In genomic region chr16:28750469-28751067, GRCh38 we compare ENCODE assay signal across 9 cellular contexts. TPM values are rescaled to one million over a fixed set of nuclear protein-coding genes. Genes with fewer than 3 reads are reported as not detected.
A peak's percentile ranks its signal among the peaks of the same experiment; 100 is the strongest.
DNase-seq lines count a peak whose midpoint lies in the region; ATAC-seq, FAIRE-seq and TF ChIP-seq lines count a peak whose summit lies in the region.
"Not testable (repeated sequence)": the region's sequence is repeated elsewhere in the genome, so short reads cannot be mapped to it uniquely, and the experiment has no call there.
"Had no signal": no experiment of that assay in that cellular context is flagged by ENCODE, and none has a peak within 500 bp of the region (broad histone marks: within the 10 kb centered on the region; RNA-seq: fewer than 3 reads in every experiment).

No MANE protein-coding gene starts in this region.

- not testable (repeated sequence) for H3K9me1 ChIP-seq in endothelial cell of umbilical vein (replicated peaks; ENCODE audit: control insufficient read depth, extremely low read depth, insufficient read depth, low read length)

- not testable (repeated sequence) for TF ChIP-seq EP300 in HepG2 (IDR thresholded peaks at IDR 0.05; ENCODE audit: low read depth in 2 of 2, low read length in 2 of 2); HepG2 (CRISPR knock-in tag; IDR thresholded peaks at IDR 0.05; ENCODE audit: borderline replicate concordance)

- CTCF ChIA-PET in Calu3 (lab: Charles Lee); Panc1 (lab: Charles Lee); endothelial cell of umbilical vein (lab: Charles Lee); HepG2 (lab: Yijun Ruan, JAX; ENCODE audit: low intra/inter-chr PET ratio, low total read pairs): not testable (repeated sequence)

- DNase-seq in Calu3; Panc1 (ENCODE audit: low read depth, low spot score); endothelial cell of umbilical vein (ENCODE audit: low read depth, low spot score); HepG2 (ENCODE audit: low spot score); stimulated activated naive CD8-positive, alpha-beta T cell treated with anti-CD3 and anti-CD28 coated beads, Interleukin-15, amount 100 ng/mL, for 72 hours: not testable (repeated sequence)

- H3K4me1 ChIP-seq in Panc1 (ENCODE audit: control insufficient read depth, insufficient read depth, low read length); endothelial cell of umbilical vein (ENCODE audit: control insufficient read depth, extremely low read depth, insufficient read depth, low read length); HepG2 (ENCODE audit: insufficient read depth, low read length): not testable (repeated sequence)

- ATAC-seq in GM19324 (IDR thresholded peaks at IDR 0.05; ENCODE audit: low FRiP score, unreplicated experiment) (peak; percentile 44), GM21717 (IDR thresholded peaks at IDR 0.05; ENCODE audit: unreplicated experiment) (peak; percentile 42), HG02981 (IDR thresholded peaks at IDR 0.05; ENCODE audit: unreplicated experiment) (peak; percentile 51), Panc1 (peak; percentile 88), HepG2 (peak; percentile 88)
- ATAC-seq in stimulated activated naive CD8-positive, alpha-beta T cell treated with anti-CD3 and anti-CD28 coated beads, Interleukin-15, amount 100 ng/mL, for 72 hours, result peak; percentile 35

- not testable (repeated sequence) for H3K79me2 ChIP-seq in endothelial cell of umbilical vein (ENCODE audit: control insufficient read depth, insufficient read depth, low read length); HepG2 (ENCODE audit: insufficient read depth, low read length)

- H3K27ac Mint-ChIP-seq in Calu3 (ENCODE audit: unreplicated experiment); stimulated activated naive CD8-positive, alpha-beta T cell treated with anti-CD3 and anti-CD28 coated beads, Interleukin-15, amount 100 ng/mL, for 72 hours: not testable (repeated sequence)

- not testable (repeated sequence) for H2AFZ ChIP-seq in endothelial cell of umbilical vein (ENCODE audit: low read depth, low read length); HepG2 (ENCODE audit: low read length)

- H3K27me3 ChIP-seq in Panc1 (ENCODE audit: control insufficient read depth, insufficient read depth, low read length); endothelial cell of umbilical vein (ENCODE audit: control insufficient read depth in 2 of 2, insufficient read depth in 2 of 2, low read length in 2 of 2); HepG2 (ENCODE audit: control insufficient read depth in 1 of 2, insufficient read depth in 2 of 2, low read length in 2 of 2): not testable (repeated sequence)

- not testable (repeated sequence) for H3K4me3 ChIP-seq in Panc1 (ENCODE audit: low read depth in 2 of 2, low read length in 2 of 2); endothelial cell of umbilical vein (replicated peaks in 1 of 3; ENCODE audit: insufficient read depth in 1 of 3, low read depth in 1 of 3, low read length in 3 of 3); HepG2 (replicated peaks in 1 of 3; ENCODE audit: insufficient read depth in 1 of 3, low read depth in 2 of 3, low read length in 3 of 3)

- H3K9me3 Mint-ChIP-seq in Calu3 (ENCODE audit: low read depth, unreplicated experiment); stimulated activated naive CD8-positive, alpha-beta T cell treated with anti-CD3 and anti-CD28 coated beads, Interleukin-15, amount 100 ng/mL, for 72 hours: not testable (repeated sequence)

- not testable (repeated sequence) for H3K36me3 Mint-ChIP-seq in Calu3 (ENCODE audit: insufficient read depth, unreplicated experiment)

- not testable (repeated sequence) for H3K36me3 ChIP-seq in Panc1 (ENCODE audit: control insufficient read depth, insufficient read depth, low read length); endothelial cell of umbilical vein (ENCODE audit: control insufficient read depth in 2 of 2, extremely low read depth in 1 of 2, insufficient read depth in 2 of 2, low read length in 2 of 2); HepG2 (replicated peaks in 1 of 2; ENCODE audit: control insufficient read depth in 1 of 2, insufficient read depth in 2 of 2, low read length in 2 of 2)

- not testable (repeated sequence) for BruUV-seq in Calu3 (replicated peaks; lab: Mats Ljungman, UMichigan); Panc1 (replicated peaks; lab: Mats Ljungman, UMichigan)
- BruUV-seq in endothelial cell of umbilical vein (replicated peaks; lab: Mats Ljungman, UMichigan), result TSS peak; percentile 72
- TSS peak; percentile 86 for BruUV-seq in HepG2 (replicated peaks; lab: Mats Ljungman, UMichigan)

- H3K4me1 Mint-ChIP-seq in Calu3 (ENCODE audit: low read depth, unreplicated experiment); stimulated activated naive CD8-positive, alpha-beta T cell treated with anti-CD3 and anti-CD28 coated beads, Interleukin-15, amount 100 ng/mL, for 72 hours: not testable (repeated sequence)

- in situ Hi-C loops in Panc1 (cut with HindIII; ENCODE audit: low pct_unique_long_range_greater_than_20kb, low sequenced_read_pairs); HepG2 (cut with HindIII; ENCODE audit: extremely low pct_ligation_motif_present, low pct_unique_long_range_greater_than_20kb): not testable (repeated sequence)

- TF ChIP-seq POLR2A in endothelial cell of umbilical vein (IDR thresholded peaks at IDR 0.05; ENCODE audit: low read depth, low read length); HepG2 (IDR thresholded peaks at IDR 0.05; ENCODE audit: insufficient read depth in 1 of 2, low read depth in 2 of 2, low read length in 2 of 2): not testable (repeated sequence)

- H3K9me3 ChIP-seq in Panc1 (ENCODE audit: control insufficient read depth, insufficient read depth, low read depth, low read length); endothelial cell of umbilical vein (replicated peaks; ENCODE audit: control insufficient read depth, insufficient read depth, low read length); HepG2 (ENCODE audit: low read length): not testable (repeated sequence)

- H3K4me2 ChIP-seq in endothelial cell of umbilical vein (ENCODE audit: insufficient read depth, low read length); HepG2 (ENCODE audit: low read depth, low read length): not testable (repeated sequence)

- H4K20me1 ChIP-seq in endothelial cell of umbilical vein (replicated peaks; ENCODE audit: control insufficient read depth, extremely low read depth, insufficient read depth, low read length); HepG2 (ENCODE audit: insufficient read depth, low read length): not testable (repeated sequence)

- intact Hi-C loops in Calu3 (cut with micrococcal nuclease; ENCODE audit: unreplicated experiment); Panc1 (cut with micrococcal nuclease; ENCODE audit: unreplicated experiment); endothelial cell of umbilical vein (cut with micrococcal nuclease); HepG2 (cut with micrococcal nuclease; ENCODE audit: unreplicated experiment): not testable (repeated sequence)

- dilution Hi-C loops in endothelial cell of umbilical vein (cut with MboI; ENCODE audit: extremely low pct_ligation_motif_present, low sequenced_read_pairs), result not testable (repeated sequence)

- not testable (repeated sequence) for TF ChIP-seq RAD21 in HepG2 (CRISPR knock-in tag; IDR thresholded peaks at IDR 0.05)

- peak overlapping the region; percentile 64 for H3K4me3 Mint-ChIP-seq in Calu3 (ENCODE audit: low read depth, unreplicated experiment)
- not testable (repeated sequence) for H3K4me3 Mint-ChIP-seq in stimulated activated naive CD8-positive, alpha-beta T cell treated with anti-CD3 and anti-CD28 coated beads, Interleukin-15, amount 100 ng/mL, for 72 hours

- FAIRE-seq in endothelial cell of umbilical vein (lab: Jason Lieb, UNC) (peak; percentile 72), HepG2 (lab: Jason Lieb, UNC) (peak; percentile 39)

- POLR2A ChIA-PET in Panc1 (lab: Charles Lee); endothelial cell of umbilical vein (lab: Charles Lee); HepG2 (lab: Yijun Ruan, JAX): not testable (repeated sequence)

- H3K27ac ChIP-seq in Panc1 (ENCODE audit: low read length); endothelial cell of umbilical vein (ENCODE audit: insufficient read depth, low read depth, low read length); HepG2 (ENCODE audit: extremely low read length, insufficient read depth, low read length): not testable (repeated sequence)

- not testable (repeated sequence) for H3K9ac ChIP-seq in endothelial cell of umbilical vein (replicated peaks; ENCODE audit: extremely low read depth, insufficient read depth, low read length); HepG2 (ENCODE audit: insufficient read depth, low read depth, low read length)

- not testable (repeated sequence) for TF ChIP-seq CTCF in Calu3 (IDR thresholded peaks at IDR 0.05; ENCODE audit: unreplicated experiment); Panc1 (IDR thresholded peaks at IDR 0.05); endothelial cell of umbilical vein (IDR thresholded peaks at IDR 0.05; ENCODE audit: extremely low read depth in 1 of 2, insufficient read depth in 1 of 2, low read depth in 1 of 2, low read length in 2 of 2); HepG2 (CRISPR knock-in tag; IDR thresholded peaks at IDR 0.05)

- H3K27me3 Mint-ChIP-seq in Calu3 (ENCODE audit: unreplicated experiment); stimulated activated naive CD8-positive, alpha-beta T cell treated with anti-CD3 and anti-CD28 coated beads, Interleukin-15, amount 100 ng/mL, for 72 hours: not testable (repeated sequence)

- WGBS in HepG2 (ENCODE audit: low lambda C conversion rate), result no CpG with 5 or more reads among the region's 48 CpGs

RNA-seq across cellular contexts. Expression of gene NPIPB9, which starts 1.0 kb away (rescaled TPM):
- total RNA-seq in Calu3 (2022) (5.2 and 7.0 TPM in 2 replicates), Panc1 (2021; ENCODE audit: unreplicated experiment) (0.90 TPM), endothelial cell of umbilical vein (1.7 TPM in 1 of 2 replicates, not detected in the other), HepG2 (2016; rRNA removed; fragmentation: Illumina TruSeq; extraction: Trizol) (0.29 and 1.0 TPM in 2 replicates)
- polyA plus RNA-seq in Panc1 (2012; ENCODE audit: insufficient read length), result 0.55 TPM
- polyA plus RNA-seq in endothelial cell of umbilical vein (0.29 and 0.36 TPM in 2 replicates), HepG2 (2011; rRNA removed) (0.52 and 0.77 TPM in 2 replicates)
- 0.07 and 0.08 TPM in 2 replicates for polyA plus RNA-seq in endothelial cell of umbilical vein (2011; cell fraction: cytosol; rRNA removed)
- polyA plus RNA-seq in endothelial cell of umbilical vein (2011; cell fraction: nucleus; rRNA removed), result 2.1 and 2.6 TPM in 2 replicates
- 0.50 and 0.88 TPM in 2 replicates for polyA plus RNA-seq in endothelial cell of umbilical vein (2012)
- 0.63 TPM in 1 of 2 replicates, not detected in the other for polyA minus RNA-seq in endothelial cell of umbilical vein
- not detected for polyA minus RNA-seq in endothelial cell of umbilical vein (2011; cell fraction: cytosol; rRNA and poly(A)+ RNA removed)
- polyA minus RNA-seq in endothelial cell of umbilical vein (2011; cell fraction: nucleus; rRNA and poly(A)+ RNA removed), result 6.0 and 6.7 TPM in 2 replicates
- 0.20 TPM in 1 of 2 replicates, not detected in the other for total RNA-seq in HepG2 (2016; cell fraction: cytosol; rRNA removed; fragmentation: Illumina TruSeq; extraction: Trizol; ENCODE audit: low read depth)
- total RNA-seq in HepG2 (2016; cell fraction: insoluble cytoplasmic fraction; rRNA removed; fragmentation: Illumina TruSeq; extraction: Trizol), result 0.78 TPM in 1 of 2 replicates, not detected in the other
- total RNA-seq in HepG2 (2016; cell fraction: membrane; rRNA removed; fragmentation: Illumina TruSeq; extraction: Trizol), result 0.22 and 0.24 TPM in 2 replicates
- 5.1 and 6.0 TPM in 2 replicates for total RNA-seq in HepG2 (2016; cell fraction: nucleus; rRNA removed; fragmentation: Illumina TruSeq; extraction: Trizol)
- polyA plus RNA-seq in HepG2 (2011; cell fraction: cytosol; rRNA removed), result 0.12 and 0.13 TPM in 2 replicates
- polyA plus RNA-seq in HepG2 (2011; cell fraction: nucleus; rRNA removed), result 0.97 and 1.1 TPM in 2 replicates
- polyA plus RNA-seq in HepG2 (2012), result 0.83 and 0.87 TPM in 2 replicates
- 0.08 TPM in 1 of 2 replicates, not detected in the other for polyA plus RNA-seq in HepG2 (2016; cell fraction: cytosol; fragmentation: Illumina TruSeq; extraction: Trizol; ENCODE audit: low read depth)
- 0.24 TPM in 1 of 2 replicates, not detected in the other for polyA plus RNA-seq in HepG2 (2016; cell fraction: insoluble cytoplasmic fraction; fragmentation: Illumina TruSeq; extraction: Trizol; ENCODE audit: low read depth)
- polyA plus RNA-seq in HepG2 (2016; cell fraction: membrane; fragmentation: Illumina TruSeq; extraction: Trizol; ENCODE audit: low read depth), result 0.15 and 0.16 TPM in 2 replicates
- 3.7 and 4.3 TPM in 2 replicates for polyA plus RNA-seq in HepG2 (2016; cell fraction: nucleus; fragmentation: Illumina TruSeq; extraction: Trizol; ENCODE audit: insufficient read depth, low read depth)
- 0.36 and 0.61 TPM in 2 replicates for polyA minus RNA-seq in HepG2 (2011; rRNA and poly(A)+ RNA removed; ENCODE audit: low replicate concordance)
- not detected in 2 replicates for polyA minus RNA-seq in HepG2 (2011; cell fraction: cytosol; rRNA and poly(A)+ RNA removed)
- polyA minus RNA-seq in HepG2 (2011; cell fraction: nucleus; rRNA and poly(A)+ RNA removed), result 3.6 and 7.2 TPM in 2 replicates
- total RNA-seq: Daoy had no signal

RNA-seq across cellular contexts. Expression of gene EIF3C, which starts 39.3 kb away (rescaled TPM):
- total RNA-seq in Calu3 (2022) (1,403 and 1,537 TPM in 2 replicates), Panc1 (2021; ENCODE audit: unreplicated experiment) (526 TPM), endothelial cell of umbilical vein (669 and 744 TPM in 2 replicates), HepG2 (2016; rRNA removed; fragmentation: Illumina TruSeq; extraction: Trizol) (415 and 760 TPM in 2 replicates)
- 457 TPM for polyA plus RNA-seq in Panc1 (2012; ENCODE audit: insufficient read length)
- polyA plus RNA-seq in endothelial cell of umbilical vein (417 and 524 TPM in 2 replicates), HepG2 (2011; rRNA removed) (360 and 380 TPM in 2 replicates)
- polyA plus RNA-seq in endothelial cell of umbilical vein (2011; cell fraction: cytosol; rRNA removed), result 276 and 297 TPM in 2 replicates
- polyA plus RNA-seq in endothelial cell of umbilical vein (2011; cell fraction: nucleus; rRNA removed), result 260 and 283 TPM in 2 replicates
- 472 and 473 TPM in 2 replicates for polyA plus RNA-seq in endothelial cell of umbilical vein (2012)
- 225 and 394 TPM in 2 replicates for polyA minus RNA-seq in endothelial cell of umbilical vein
- 229 TPM for polyA minus RNA-seq in endothelial cell of umbilical vein (2011; cell fraction: cytosol; rRNA and poly(A)+ RNA removed)
- 62.3 and 87.8 TPM in 2 replicates for polyA minus RNA-seq in endothelial cell of umbilical vein (2011; cell fraction: nucleus; rRNA and poly(A)+ RNA removed)
- 129 and 159 TPM in 2 replicates for total RNA-seq in HepG2 (2016; cell fraction: cytosol; rRNA removed; fragmentation: Illumina TruSeq; extraction: Trizol; ENCODE audit: low read depth)
- total RNA-seq in HepG2 (2016; cell fraction: insoluble cytoplasmic fraction; rRNA removed; fragmentation: Illumina TruSeq; extraction: Trizol), result 427 and 684 TPM in 2 replicates
- total RNA-seq in HepG2 (2016; cell fraction: membrane; rRNA removed; fragmentation: Illumina TruSeq; extraction: Trizol), result 299 and 312 TPM in 2 replicates
- total RNA-seq in HepG2 (2016; cell fraction: nucleus; rRNA removed; fragmentation: Illumina TruSeq; extraction: Trizol), result 339 and 355 TPM in 2 replicates
- 264 and 512 TPM in 2 replicates for polyA plus RNA-seq in HepG2 (2011; cell fraction: cytosol; rRNA removed)
- 421 and 450 TPM in 2 replicates for polyA plus RNA-seq in HepG2 (2011; cell fraction: nucleus; rRNA removed)
- polyA plus RNA-seq in HepG2 (2012), result 483 and 615 TPM in 2 replicates
- 137 and 180 TPM in 2 replicates for polyA plus RNA-seq in HepG2 (2016; cell fraction: cytosol; fragmentation: Illumina TruSeq; extraction: Trizol; ENCODE audit: low read depth)
- 1,077 and 1,162 TPM in 2 replicates for polyA plus RNA-seq in HepG2 (2016; cell fraction: insoluble cytoplasmic fraction; fragmentation: Illumina TruSeq; extraction: Trizol; ENCODE audit: low read depth)
- polyA plus RNA-seq in HepG2 (2016; cell fraction: membrane; fragmentation: Illumina TruSeq; extraction: Trizol; ENCODE audit: low read depth), result 325 and 394 TPM in 2 replicates
- 878 and 886 TPM in 2 replicates for polyA plus RNA-seq in HepG2 (2016; cell fraction: nucleus; fragmentation: Illumina TruSeq; extraction: Trizol; ENCODE audit: insufficient read depth, low read depth)
- polyA minus RNA-seq in HepG2 (2011; rRNA and poly(A)+ RNA removed; ENCODE audit: low replicate concordance), result 517 and 970 TPM in 2 replicates
- polyA minus RNA-seq in HepG2 (2011; cell fraction: cytosol; rRNA and poly(A)+ RNA removed), result 293 and 361 TPM in 2 replicates
- polyA minus RNA-seq in HepG2 (2011; cell fraction: nucleus; rRNA and poly(A)+ RNA removed), result 84.8 and 110 TPM in 2 replicates

Comparison
In these comparisons a context has a peak if more than half of its experiments do, and no peak if none do; other contexts are left out.
1. ATAC-seq: peak in every context shown above with its lines; median percentile 88 in Panc1; 88 in HepG2; 51 in HG02981; 44 in GM19324; 42 in GM21717; 35 in stimulated activated naive CD8-positive, alpha-beta T cell treated with anti-CD3 and anti-CD28 coated beads, Interleukin-15, amount 100 ng/mL, for 72 hours.